Comparison of ENCODE assay signal across 24 cellular contexts in genomic region chr15:31456329-31457060, GRCh38.
DNase-seq lines count a peak whose midpoint lies in the region; ATAC-seq, FAIRE-seq and TF ChIP-seq lines count a peak whose summit lies in the region.
"Had no signal": no experiment of that assay in that cellular context is flagged by ENCODE, and none has a peak within 500 bp of the region (broad histone marks: within the 10 kb centered on the region; RNA-seq: fewer than 3 reads in every experiment).

No MANE protein-coding gene starts in this region.

- no TSS peak for BruUV-seq in OCI-LY7 (replicated peaks; lab: Mats Ljungman, UMichigan)

- DNase-seq in activated CD8-positive, alpha-beta memory T cell treated with anti-CD3 and anti-CD28 coated beads, Interleukin-2, amount 50 U/mL, for 48 hours, result peak; percentile 42
- DNase-seq in activated CD8-positive, alpha-beta memory T cell treated with anti-CD3 and anti-CD28 coated beads, Interleukin-2, amount 50 U/mL, for 4 hours, result no peak
- DNase-seq in OCI-LY7 (ENCODE audit: low spot score), result no peak
- DNase-seq in keratinocyte (ENCODE audit: low read depth, low spot score), result no peak
- no peak for DNase-seq in stimulated activated effector memory CD8-positive, alpha-beta T cell treated with anti-CD3 and anti-CD28 coated beads, Interleukin-12 subunit alpha, Interleukin-12 subunit beta, amount 100 ng/mL, for 72 hours (ENCODE audit: low spot score in 2 of 2)
- no peak for DNase-seq in NCI-H1436 treated with DMSO at 0.1 percent for 48 hours (lab: John Stamatoyannopoulos, UW)
- DNase-seq in stimulated activated CD4-positive, alpha-beta T cell treated with anti-CD3 and anti-CD28 coated beads, Interleukin-2, amount 100 ng/mL, for 48 hours, result no peak
- DNase-seq: ACHN; dorsolateral prefrontal cortex; foreskin melanocyte; islet precursor cell; NCI-H187 treated with DMSO at 0.1 percent for 48 hours; NCI-H774; PC-3; SJCRH30; stimulated activated CD4-positive, alpha-beta T cell treated with anti-CD3 and anti-CD28 coated beads, Interleukin-4, amount 100 ng/mL, for 24 hours; WERI-Rb-1 had no signal

- H2AFZ ChIP-seq in OCI-LY7 (ENCODE audit: low read length) (peak overlapping the region; percentile 17; the same call in 1 of the 2 replicates), keratinocyte (ENCODE audit: control insufficient read depth, low read length) (no peak overlapping the region)
- H2AFZ ChIP-seq: parathyroid adenoma had no signal

- dilution Hi-C loops in keratinocyte (cut with MboI; ENCODE audit: extremely low pct_ligation_motif_present, low sequenced_read_pairs), result no loop called here

- no peaks in the 10 kb centered on the region for H3K27me3 ChIP-seq in keratinocyte (ENCODE audit: control insufficient read depth, extremely low read depth, insufficient read depth, low read length)
- H3K27me3 ChIP-seq: adrenal gland; BLaER1 treated with 17β-estradiol and CSF1 and Interleukin-3, amounts not matched to agents 10 nM and 100 nM; dorsolateral prefrontal cortex; SJCRH30 had no signal

- H3K4me1 ChIP-seq in OCI-LY7 (ENCODE audit: insufficient read depth, low read length, poor library complexity, severe bottlenecking) (peaks cover 95% of the 10 kb centered on the region), keratinocyte (ENCODE audit: control insufficient read depth, extremely low read depth, insufficient read depth, low read length) (peaks cover 32% of the 10 kb centered on the region)
- H3K4me1 ChIP-seq: adrenal gland, parathyroid adenoma, SJCRH30 had no signal

- TF ChIP-seq CTCF in OCI-LY7 (conservative IDR thresholded peaks at IDR 0.05; ENCODE audit: low read length), result no peak
- no peak for TF ChIP-seq CTCF in keratinocyte (optimal IDR thresholded peaks at IDR 0.05 in 1 of 3, IDR thresholded peaks at IDR 0.05 in 1 of 3, conservative IDR thresholded peaks at IDR 0.05 in 1 of 3; ENCODE audit: extremely low read depth in 1 of 3, insufficient read depth in 2 of 3, low read length in 3 of 3)

- POLR2A ChIA-PET in OCI-LY7 (lab: Charles Lee), result interaction anchor here (0.5 kb wide), 1 partner anchor 132 kb away, joined by 3 read pairs; no protein-coding TSS in a partner anchor

- H3K36me3 ChIP-seq in OCI-LY7 (ENCODE audit: insufficient read depth, low read length), result peaks cover 16% of the 10 kb centered on the region
- no peaks in the 10 kb centered on the region for H3K36me3 ChIP-seq in keratinocyte (ENCODE audit: control insufficient read depth in 2 of 2, extremely low read depth in 1 of 2, insufficient read depth in 2 of 2, low read length in 2 of 2)
- H3K36me3 ChIP-seq: adrenal gland; BLaER1 treated with 17β-estradiol and CSF1 and Interleukin-3, amounts not matched to agents 10 nM and 100 nM; SJCRH30; WERI-Rb-1 had no signal

- FAIRE-seq in keratinocyte (lab: Jason Lieb, UNC), result no peak
- FAIRE-seq: GM18507 had no signal

- H3K79me2 ChIP-seq in OCI-LY7 (ENCODE audit: insufficient read depth, low read depth, low read length) (no peaks in the 10 kb centered on the region), keratinocyte (ENCODE audit: control insufficient read depth, insufficient read depth, low read length) (no peaks in the 10 kb centered on the region)
- H3K79me2 ChIP-seq: parathyroid adenoma had no signal

- H3K36me3 Mint-ChIP-seq in stimulated activated effector memory CD8-positive, alpha-beta T cell treated with anti-CD3 and anti-CD28 coated beads, Interleukin-12 subunit alpha, Interleukin-12 subunit beta, amount 100 ng/mL, for 72 hours, result no peaks in the 10 kb centered on the region

- intact Hi-C loops in OCI-LY7 (cut with micrococcal nuclease; ENCODE audit: unreplicated experiment), result loop anchor here (1.0 kb wide), 2 partner anchors 32 to 190 kb away; no protein-coding TSS in a partner anchor

- H3K27ac ChIP-seq in OCI-LY7 (ENCODE audit: low read depth, low read length, poor library complexity, severe bottlenecking) (peak overlapping the region; percentile 96), keratinocyte (ENCODE audit: control insufficient read depth, insufficient read depth, low read length) (peak overlapping the region; percentile 84)
- H3K27ac ChIP-seq: adrenal gland; BLaER1 treated with 17β-estradiol and CSF1 and Interleukin-3, amounts not matched to agents 10 nM and 100 nM; dorsolateral prefrontal cortex; epithelial cell of prostate; parathyroid adenoma; SJCRH30; WERI-Rb-1 had no signal

- CTCF ChIA-PET in OCI-LY7 (lab: Charles Lee; ENCODE audit: unreplicated experiment), result no interaction called here

- no peak for ATAC-seq in stimulated activated effector memory CD8-positive, alpha-beta T cell treated with anti-CD3 and anti-CD28 coated beads, Interleukin-12 subunit alpha, Interleukin-12 subunit beta, amount 100 ng/mL, for 72 hours
- ATAC-seq in HG02852 (IDR thresholded peaks at IDR 0.05; ENCODE audit: unreplicated experiment), result no peak
- ATAC-seq: HCT116 had no signal

- H3K9me1 ChIP-seq in keratinocyte (ENCODE audit: control insufficient read depth, extremely low read depth, insufficient read depth, low read length), result no peaks in the 10 kb centered on the region

- H3K4me3 ChIP-seq in OCI-LY7 (ENCODE audit: low read depth, low read length, poor library complexity, severe bottlenecking) (no peak overlapping the region), keratinocyte (ENCODE audit: control insufficient read depth in 2 of 3, extremely low read depth in 1 of 3, insufficient read depth in 2 of 3, low read depth in 1 of 3, low read length in 3 of 3) (no peak overlapping the region)
- H3K4me3 ChIP-seq: adrenal gland; BLaER1 treated with 17β-estradiol and CSF1 and Interleukin-3, amounts not matched to agents 10 nM and 100 nM; dorsolateral prefrontal cortex; SJCRH30 had no signal

- H3K9me2 ChIP-seq in OCI-LY7 (ENCODE audit: insufficient read depth, low read length), result no peaks in the 10 kb centered on the region

- H3K27ac Mint-ChIP-seq in stimulated activated effector memory CD8-positive, alpha-beta T cell treated with anti-CD3 and anti-CD28 coated beads, Interleukin-12 subunit alpha, Interleukin-12 subunit beta, amount 100 ng/mL, for 72 hours, result peak overlapping the region; percentile 13

- peaks cover 34% of the 10 kb centered on the region for H3K4me1 Mint-ChIP-seq in stimulated activated effector memory CD8-positive, alpha-beta T cell treated with anti-CD3 and anti-CD28 coated beads, Interleukin-12 subunit alpha, Interleukin-12 subunit beta, amount 100 ng/mL, for 72 hours

- no peak overlapping the region for H3K4me3 Mint-ChIP-seq in stimulated activated effector memory CD8-positive, alpha-beta T cell treated with anti-CD3 and anti-CD28 coated beads, Interleukin-12 subunit alpha, Interleukin-12 subunit beta, amount 100 ng/mL, for 72 hours

- H3K9me3 ChIP-seq in OCI-LY7 (ENCODE audit: low read length) (peaks cover 26% of the 10 kb centered on the region; the same call in 1 of the 2 replicates), keratinocyte (ENCODE audit: control insufficient read depth, low read depth, low read length) (no peaks in the 10 kb centered on the region)
- H3K9me3 ChIP-seq: adrenal gland, SJCRH30 had no signal

- H4K20me1 ChIP-seq in OCI-LY7 (ENCODE audit: insufficient read depth, low read length) (no peaks in the 10 kb centered on the region), keratinocyte (ENCODE audit: control insufficient read depth, extremely low read depth, insufficient read depth, low read length) (no peaks in the 10 kb centered on the region)
- H4K20me1 ChIP-seq: BLaER1 treated with 17β-estradiol and CSF1 and Interleukin-3, amounts not matched to agents 10 nM and 100 nM had no signal

- peak overlapping the region; percentile 30 for H3K9ac ChIP-seq in keratinocyte (ENCODE audit: control insufficient read depth, extremely low read depth, insufficient read depth, low read length)
- H3K9ac ChIP-seq: BLaER1 treated with 17β-estradiol and CSF1 and Interleukin-3, amounts not matched to agents 10 nM and 100 nM; parathyroid adenoma had no signal

- peaks cover 6% of the 10 kb centered on the region for H3K9me3 Mint-ChIP-seq in stimulated activated effector memory CD8-positive, alpha-beta T cell treated with anti-CD3 and anti-CD28 coated beads, Interleukin-12 subunit alpha, Interleukin-12 subunit beta, amount 100 ng/mL, for 72 hours

- H3K4me2 ChIP-seq in OCI-LY7 (ENCODE audit: low read length) (peak overlapping the region; percentile 75), keratinocyte (ENCODE audit: control insufficient read depth, extremely low read depth, insufficient read depth, low read depth, low read length) (no peak overlapping the region)
